Comparison of ENCODE assay signal across 8 cellular contexts in the genomic region with DNA sequence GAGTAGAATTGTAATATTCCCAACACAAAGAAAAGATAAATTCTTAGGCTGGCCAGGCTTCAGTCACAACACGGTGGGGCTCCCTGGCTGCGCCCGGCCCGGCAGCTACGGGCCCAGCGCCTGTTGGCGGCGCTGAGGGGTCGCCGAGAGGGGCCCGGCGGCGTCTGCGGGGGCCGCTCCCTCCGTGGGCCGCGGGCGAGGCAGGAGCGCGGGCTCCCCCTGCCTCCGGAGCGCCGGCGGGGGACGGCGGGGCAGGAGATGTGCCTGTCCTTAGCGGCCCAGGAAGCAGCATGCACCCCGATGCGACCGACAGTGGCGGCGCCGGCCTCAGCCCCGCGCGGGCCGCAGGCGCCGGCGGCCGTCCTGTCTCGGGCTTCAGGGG.
DNase-seq lines count a peak whose midpoint lies in the region; ATAC-seq and TF ChIP-seq lines count a peak whose summit lies in the region.
"Not testable (repeated sequence)": the region's sequence is repeated elsewhere in the genome, so short reads cannot be mapped to it uniquely, and the experiment has no call there.

No MANE protein-coding gene starts in this region.

- H3K27ac ChIP-seq in Peyer's patch = peak overlapping the region; percentile 34 to 75 (median 64)
- peak overlapping the region; percentile 34 to 76 (median 63) for H3K27ac ChIP-seq in esophagus squamous epithelium
- peak overlapping the region; percentile 75 for H3K27ac ChIP-seq in mesendoderm (ENCODE audit: low read depth, low read length)

- H3K36me3 ChIP-seq in Peyer's patch; esophagus squamous epithelium; mesendoderm (ENCODE audit: control insufficient read depth, insufficient read depth, low read length): not testable (repeated sequence)

- H3K9me3 ChIP-seq in Peyer's patch, esophagus squamous epithelium: not testable (repeated sequence)

- not testable (repeated sequence) for H3K23ac ChIP-seq in mesendoderm (ENCODE audit: low read length)

- H3K9me3 Mint-ChIP-seq in activated T-helper 17 cell treated with anti-CD3 and anti-CD28 coated beads, Interleukin-2, amount 50 U/mL, for 72 hours = not testable (repeated sequence)

- H3K4ac ChIP-seq in mesendoderm (ENCODE audit: low read depth, low read length) = not testable (repeated sequence)

- TF ChIP-seq CTCF in Peyer's patch (IDR thresholded peaks at IDR 0.05); esophagus squamous epithelium (IDR thresholded peaks at IDR 0.05): not testable (repeated sequence)

- not testable (repeated sequence) for H3K56ac ChIP-seq in mesendoderm (ENCODE audit: low read length)

- not testable (repeated sequence) for H3K36me3 Mint-ChIP-seq in activated T-helper 17 cell treated with anti-CD3 and anti-CD28 coated beads, Interleukin-2, amount 50 U/mL, for 72 hours (ENCODE audit: low read depth)

- peak; percentile 59 for ATAC-seq in GM21390 (IDR thresholded peaks at IDR 0.05; ENCODE audit: unreplicated experiment)
- peak; percentile 63 for ATAC-seq in HG03280 (IDR thresholded peaks at IDR 0.05; ENCODE audit: unreplicated experiment)
- ATAC-seq in activated T-helper 17 cell treated with anti-CD3 and anti-CD28 coated beads, Interleukin-2, amount 50 U/mL, for 72 hours (replicated peaks) = peak; percentile 52

- not testable (repeated sequence) for H2BK15ac ChIP-seq in mesendoderm (replicated peaks; ENCODE audit: low read depth)

- peaks cover 14% of the 10 kb centered on the region for H3K4me1 Mint-ChIP-seq in activated T-helper 17 cell treated with anti-CD3 and anti-CD28 coated beads, Interleukin-2, amount 50 U/mL, for 72 hours

- in situ Hi-C loops in Caki2 (cut with HindIII; ENCODE audit: low pct_unique_long_range_greater_than_20kb, low sequenced_read_pairs) = not testable (repeated sequence)

- 2 to 11% methylated on average over 10 to 12 of the region's 43 CpGs for whole genome bisulfite sequencing in esophagus squamous epithelium, 2 donors
- no CpG with 5 or more reads among the region's 43 CpGs for WGBS in mesendoderm (ENCODE audit: extremely low coverage, insufficient coverage, low lambda C conversion rate)

- peaks cover 43% of the 10 kb centered on the region for H3K79me2 ChIP-seq in mesendoderm (ENCODE audit: control insufficient read depth, insufficient read depth, low read length)

- not testable (repeated sequence) for H3K79me1 ChIP-seq in mesendoderm (ENCODE audit: low read length)

- H3K4me2 ChIP-seq in mesendoderm (ENCODE audit: low read length) = not testable (repeated sequence)

- not testable (repeated sequence) for H3K27me3 ChIP-seq in Peyer's patch; esophagus squamous epithelium; mesendoderm (ENCODE audit: insufficient read depth, low read length, poor library complexity)

- not testable (repeated sequence) for H2AK5ac ChIP-seq in mesendoderm (ENCODE audit: low read length)

- not testable (repeated sequence) for H3K27me3 Mint-ChIP-seq in activated T-helper 17 cell treated with anti-CD3 and anti-CD28 coated beads, Interleukin-2, amount 50 U/mL, for 72 hours

- not testable (repeated sequence) for H4K5ac ChIP-seq in mesendoderm (ENCODE audit: low read length)

- TF ChIP-seq POLR2A in Peyer's patch (IDR thresholded peaks at IDR 0.05); esophagus squamous epithelium (IDR thresholded peaks at IDR 0.05): not testable (repeated sequence)

- peak overlapping the region; percentile 77 for H3K27ac Mint-ChIP-seq in activated T-helper 17 cell treated with anti-CD3 and anti-CD28 coated beads, Interleukin-2, amount 50 U/mL, for 72 hours

- not testable (repeated sequence) for H2BK5ac ChIP-seq in mesendoderm (ENCODE audit: low read length)

- H3K4me1 ChIP-seq in Peyer's patch; mesendoderm (ENCODE audit: control insufficient read depth, low read depth, low read length): not testable (repeated sequence)
- H3K4me1 ChIP-seq in esophagus squamous epithelium = peaks cover 0 to 12% (median 0%) of the 10 kb centered on the region in 3 donors

- H4K8ac ChIP-seq in mesendoderm (ENCODE audit: low read depth, low read length) = peak overlapping the region; percentile 65

- peak overlapping the region; percentile 16 for H3K9ac ChIP-seq in mesendoderm (ENCODE audit: low read length)

- peak overlapping the region; percentile 42 to 62 (median 52) for H3K4me3 ChIP-seq in Peyer's patch
- peak overlapping the region; percentile 28 to 70 (median 54) for H3K4me3 ChIP-seq in esophagus squamous epithelium
- not testable (repeated sequence) for H3K4me3 ChIP-seq in mesendoderm (ENCODE audit: low read length)

- H3K4me3 Mint-ChIP-seq in activated T-helper 17 cell treated with anti-CD3 and anti-CD28 coated beads, Interleukin-2, amount 50 U/mL, for 72 hours = peak overlapping the region; percentile 79

- peak overlapping the region; percentile 4 for H3K18ac ChIP-seq in mesendoderm (ENCODE audit: low read length)

- DNase-seq in Caki2 (ENCODE audit: low read depth) (peak; percentile 63), Peyer's patch (peak; percentile 38 to 57 (median 55)), mesendoderm (peak; percentile 63)
- DNase-seq in esophagus squamous epithelium (lab: John Stamatoyannopoulos, UW) = not testable (repeated sequence)
- DNase-seq in stimulated activated CD4-positive, alpha-beta T cell treated with anti-CD3 and anti-CD28 coated beads, Interleukin-4, amount 100 ng/mL, for 4 hours = peak; percentile 32 to 35

- intact Hi-C loops in esophagus squamous epithelium (cut with DNase I) = not testable (repeated sequence)

- H2BK120ac ChIP-seq in mesendoderm (ENCODE audit: low read depth, low read length) = not testable (repeated sequence)
